In the genomic region with DNA sequence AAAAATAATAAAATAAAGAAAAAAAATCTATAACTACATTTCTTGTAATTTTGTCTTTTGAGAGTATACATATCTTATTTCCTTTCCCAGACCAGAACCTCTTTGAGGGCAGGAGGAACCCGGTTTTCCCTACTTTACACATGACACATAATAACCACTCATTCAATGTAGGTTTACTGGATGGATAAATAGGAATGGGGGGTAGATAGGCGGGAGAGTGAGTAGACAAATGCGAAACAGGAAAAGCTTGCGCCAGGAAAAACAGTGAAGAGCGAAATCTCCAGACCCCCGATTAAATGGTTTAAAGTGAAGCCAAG, we compare ENCODE assay signal across 8 cellular contexts. TPM values are rescaled to one million over a fixed set of nuclear protein-coding genes. Genes with fewer than 3 reads are reported as not detected.
DNase-seq lines count a peak whose midpoint lies in the region; ATAC-seq and TF ChIP-seq lines count a peak whose summit lies in the region.

No MANE protein-coding gene starts in this region.

- no peak for TF ChIP-seq POLR2A in esophagus muscularis mucosa (IDR thresholded peaks at IDR 0.05; ENCODE audit: low read depth)

- peaks cover 39% of the 10 kb centered on the region for H3K4me1 ChIP-seq in CD4-positive, alpha-beta memory T cell (ENCODE audit: insufficient read depth, low read length)
- peaks cover 23 to 41% (median 29%) of the 10 kb centered on the region in 4 donors for H3K4me1 ChIP-seq in esophagus muscularis mucosa
- peaks cover 12 to 15% of the 10 kb centered on the region in 2 experiments for H3K4me1 ChIP-seq in neutrophil (ENCODE audit: control insufficient read depth in 1 of 2, insufficient read depth in 1 of 2, low read depth in 1 of 2, low read length in 1 of 2)

- peaks cover 3 to 14% of the 10 kb centered on the region in 2 donors for H3K36me3 Mint-ChIP-seq in CD4-positive, alpha-beta memory T cell

- TF ChIP-seq CTCF in RWPE1 (conservative IDR thresholded peaks at IDR 0.05; ENCODE audit: low read depth) (no peak), esophagus muscularis mucosa (IDR thresholded peaks at IDR 0.05) (no peak), neutrophil (IDR thresholded peaks at IDR 0.05) (no peak)

- H3K9me3 Mint-ChIP-seq in CD4-positive, alpha-beta memory T cell, result no peaks in the 10 kb centered on the region

- CTCF ChIA-PET in CD4-positive, alpha-beta memory T cell (lab: Charles Lee; ENCODE audit: partially characterized antibody), result no interaction called here
- CTCF ChIA-PET in RWPE1 (lab: Yijun Ruan, JAX), result interaction anchor here (0.6 kb wide), 1 partner anchor 17 kb away, joined by 4 read pairs; no protein-coding TSS in a partner anchor

- peak overlapping the region; percentile 96 to 100 (median 99) for H3K27ac Mint-ChIP-seq in CD4-positive, alpha-beta memory T cell

- intact Hi-C loops in CD4-positive, alpha-beta memory T cell (cut with micrococcal nuclease), result no loop called here
- intact Hi-C loops in esophagus muscularis mucosa (cut with DNase I), result no loop called here

- no peak for DNase-seq in CD4-positive, alpha-beta memory T cell
- DNase-seq in RWPE1 (ENCODE audit: low spot score) (no peak), esophagus muscularis mucosa (ENCODE audit: extremely low spot score) (no peak), hepatic stellate cell (ENCODE audit: low spot score) (no peak)
- DNase-seq in activated CD8-positive, alpha-beta memory T cell treated with anti-CD3 and anti-CD28 coated beads, Interleukin-2, amount 50 U/mL, for 4 hours, result no peak

- H3K27me3 ChIP-seq in CD4-positive, alpha-beta memory T cell (ENCODE audit: insufficient read depth, low read length), result no peaks in the 10 kb centered on the region
- H3K27me3 ChIP-seq in esophagus muscularis mucosa (no peaks in the 10 kb centered on the region), neutrophil (peaks cover 11% of the 10 kb centered on the region)

- peaks cover 37 to 56% (median 51%) of the 10 kb centered on the region in 4 donors for H3K4me1 Mint-ChIP-seq in CD4-positive, alpha-beta memory T cell

- H3K36me3 ChIP-seq in CD4-positive, alpha-beta memory T cell (ENCODE audit: insufficient read depth, low read length), result no peaks in the 10 kb centered on the region
- H3K36me3 ChIP-seq in esophagus muscularis mucosa, result no peaks in the 10 kb centered on the region
- H3K36me3 ChIP-seq in neutrophil, result no peaks in the 10 kb centered on the region

- no peaks in the 10 kb centered on the region for H3K9me3 ChIP-seq in CD4-positive, alpha-beta memory T cell (ENCODE audit: control insufficient read depth in 1 of 2, low read length in 2 of 2)
- no peaks in the 10 kb centered on the region for H3K9me3 ChIP-seq in esophagus muscularis mucosa
- no peaks in the 10 kb centered on the region for H3K9me3 ChIP-seq in neutrophil

- POLR2A ChIA-PET in CD4-positive, alpha-beta memory T cell (lab: Charles Lee; ENCODE audit: partially characterized antibody), result no interaction called here
- POLR2A ChIA-PET in RWPE1 (lab: Yijun Ruan, JAX; ENCODE audit: low non-redundant PET), result no interaction called here

- 0% methylated on average over 6 of the region's 6 CpGs for WGBS in esophagus muscularis mucosa

- peak overlapping the region; percentile 95 to 97 (median 96) for H3K4me3 Mint-ChIP-seq in CD4-positive, alpha-beta memory T cell

- TF ChIP-seq EP300 in esophagus muscularis mucosa (IDR thresholded peaks at IDR 0.05), result no peak

- no peak for ATAC-seq in activated CD4-positive, CD25-positive, alpha-beta regulatory T cell treated with anti-CD3 and anti-CD28 coated beads, Interleukin-2, amount 50 U/mL, for 24 hours
- ATAC-seq in GM18867 (IDR thresholded peaks at IDR 0.05; ENCODE audit: unreplicated experiment), result no peak

- peak overlapping the region; percentile 94 to 97 for H3K4me3 ChIP-seq in CD4-positive, alpha-beta memory T cell (ENCODE audit: low read length in 2 of 2)
- H3K4me3 ChIP-seq in esophagus muscularis mucosa (peak overlapping the region; percentile 71 to 94 (median 86)), neutrophil (ENCODE audit: low read depth in 1 of 2, low read length in 1 of 2) (peak overlapping the region; percentile 68 to 81)

- peak overlapping the region; percentile 86 for H3K27ac ChIP-seq in CD4-positive, alpha-beta memory T cell (ENCODE audit: low read depth, low read length)
- peak overlapping the region; percentile 92 for H3K27ac ChIP-seq in RWPE1
- H3K27ac ChIP-seq in esophagus muscularis mucosa (replicated peaks in 1 of 4), result peak overlapping the region; percentile 91 to 95 (median 92)
- peak overlapping the region; percentile 68 for H3K27ac ChIP-seq in neutrophil

- H3K27me3 Mint-ChIP-seq in CD4-positive, alpha-beta memory T cell, result no peaks in the 10 kb centered on the region

RNA-seq across cellular contexts. Expression of a gene that starts 0.5 kb away (rescaled TPM):
- total RNA-seq in CD4-positive, alpha-beta memory T cell, result 10 to 100 TPM; 89.9 to 96.9 TPM
- 10 to 100 TPM; 51.7 to 54.4 TPM for polyA plus RNA-seq in CD4-positive, alpha-beta memory T cell
- 10 to 100 TPM; 37.7 to 44.9 (median 43.8) TPM for total RNA-seq in esophagus muscularis mucosa

RNA-seq across cellular contexts. Expression of a gene that starts 56.6 kb away (rescaled TPM):
- not detected for total RNA-seq in CD4-positive, alpha-beta memory T cell
- polyA plus RNA-seq in CD4-positive, alpha-beta memory T cell, result not detected
- total RNA-seq in esophagus muscularis mucosa, result under 1 TPM in 2 of 4 donors, not detected in 2; 0.26 to 0.50 TPM
